23 cellular contexts compared by ENCODE assay signal in the genomic region with DNA sequence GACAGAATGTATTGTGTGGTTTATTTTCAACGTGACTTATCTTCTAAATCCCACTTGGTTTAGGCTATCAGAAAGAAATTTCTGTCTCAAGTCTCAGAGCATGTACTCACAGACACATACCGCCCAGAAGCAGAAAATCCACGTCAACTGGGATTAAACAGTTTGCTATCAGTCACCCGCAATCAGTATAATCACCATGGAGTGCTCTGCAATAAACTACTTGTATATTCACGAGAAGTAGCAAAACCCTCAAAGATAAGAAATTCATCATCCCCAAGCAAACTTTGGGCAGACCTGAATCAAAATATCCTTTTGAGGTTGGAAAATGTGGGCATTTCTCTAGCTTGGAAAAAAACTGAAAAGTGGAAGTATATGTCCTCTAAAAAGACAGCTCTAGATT.
DNase-seq lines count a peak whose midpoint lies in the region; ATAC-seq and TF ChIP-seq lines count a peak whose summit lies in the region.
"Had no signal": no experiment of that assay in that cellular context is flagged by ENCODE, and none has a peak within 500 bp of the region (broad histone marks: within the 10 kb centered on the region; RNA-seq: fewer than 3 reads in every experiment).

No MANE protein-coding gene starts in this region.

- H3K4me3 Mint-ChIP-seq in H9, result no peak overlapping the region
- H3K4me3 Mint-ChIP-seq: CD8-positive, alpha-beta T cell; HFFc6 had no signal

- no peak overlapping the region for H3K23ac ChIP-seq in mesendoderm (ENCODE audit: low read length)
- H3K23ac ChIP-seq in H9 (ENCODE audit: insufficient read length, low read depth, low read length), result no peak overlapping the region

- no peak overlapping the region for H2BK20ac ChIP-seq in H9 (ENCODE audit: low read depth, low read length, poor library complexity, severe bottlenecking)

- no peak overlapping the region for H2AFZ ChIP-seq in H9 (ENCODE audit: low read length)

- peaks cover 53% of the 10 kb centered on the region for H3K4me1 ChIP-seq in ectodermal cell (ENCODE audit: control insufficient read depth, insufficient read depth, low read length)
- peaks cover 12% of the 10 kb centered on the region for H3K4me1 ChIP-seq in mesendoderm (ENCODE audit: control insufficient read depth, low read depth, low read length)
- H3K4me1 ChIP-seq in H9 (ENCODE audit: insufficient read depth, low read length), result peaks cover 8% of the 10 kb centered on the region; the same call in 1 of the 2 replicates
- H3K4me1 ChIP-seq: Peyer's patch had no signal

- DNase-seq in DMS 273 (lab: John Stamatoyannopoulos, UW; ENCODE audit: unreplicated experiment) (peak; percentile 27), DMS 273 treated with DMSO at 0.1 percent for 48 hours (lab: John Stamatoyannopoulos, UW) (no peak), mesendoderm (no peak), H9 (no peak), midbrain (lab: John Stamatoyannopoulos, UW) (no peak), dorsolateral prefrontal cortex (no peak)
- DNase-seq: AML-193; C1 segment of cervical spinal cord; CD8-positive, alpha-beta T cell; GDM1; HFFc6; KBM-7; MM.1S; NCI-H1092; NCI-H1436; NCI-H187 treated with DMSO at 0.1 percent for 48 hours; NCI-H2107; NCI-H510A treated with DMSO at 0.1 percent for 48 hours; NCI-H748 treated with DMSO at 0.1 percent for 48 hours; Peyer's patch had no signal

- no peaks in the 10 kb centered on the region for H3K36me3 ChIP-seq in ectodermal cell (ENCODE audit: control insufficient read depth, insufficient read depth, low read length)
- no peaks in the 10 kb centered on the region for H3K36me3 ChIP-seq in mesendoderm (ENCODE audit: control insufficient read depth, insufficient read depth, low read length)
- H3K36me3 ChIP-seq: Peyer's patch had no signal

- H3K56ac ChIP-seq in mesendoderm (ENCODE audit: low read length), result no peak overlapping the region
- no peak overlapping the region for H3K56ac ChIP-seq in H9 (ENCODE audit: insufficient read length, low read depth, low read length)

- H3K27ac Mint-ChIP-seq in H9, result peak overlapping the region in 1 of 3 experiments; percentile 99; a peak in 3 of 7 replicates
- H3K27ac Mint-ChIP-seq: CD8-positive, alpha-beta T cell; HFFc6 had no signal

- intact Hi-C loops in dorsolateral prefrontal cortex (cut with DNase I), result loop anchor here in 1 of 2 donors (10.0 kb wide), 2 partner anchors 96 to 394 kb away; no protein-coding TSS in a partner anchor

- no peaks in the 10 kb centered on the region for H3K9me3 ChIP-seq in ectodermal cell (ENCODE audit: control insufficient read depth, low read length)
- no peaks in the 10 kb centered on the region for H3K9me3 ChIP-seq in H9 (ENCODE audit: control insufficient read depth, low read depth, low read length)
- H3K9me3 ChIP-seq: Peyer's patch had no signal

- H4K20me1 ChIP-seq in H9 (ENCODE audit: control insufficient read depth, insufficient read depth, insufficient read length), result no peaks in the 10 kb centered on the region

- H2BK120ac ChIP-seq in mesendoderm (ENCODE audit: low read depth, low read length), result no peak overlapping the region
- no peak overlapping the region for H2BK120ac ChIP-seq in H9 (ENCODE audit: low read depth, low read length, poor library complexity, severe bottlenecking)

- H3T11ph ChIP-seq in H9 (ENCODE audit: low read length), result no peak overlapping the region

- no peak overlapping the region for H2BK12ac ChIP-seq in H9 (ENCODE audit: insufficient read length, low read depth, low read length)

- H3K79me1 ChIP-seq in mesendoderm (ENCODE audit: low read length) (no peaks in the 10 kb centered on the region), H9 (ENCODE audit: insufficient read depth, low read depth, low read length, poor library complexity, severe bottlenecking) (no peaks in the 10 kb centered on the region)

- H3K9ac ChIP-seq in mesendoderm (ENCODE audit: low read length), result no peak overlapping the region
- no peak overlapping the region for H3K9ac ChIP-seq in H9 (ENCODE audit: extremely low read depth, insufficient read length, low read length)

- H3K4me2 ChIP-seq in mesendoderm (ENCODE audit: low read length), result no peak overlapping the region
- no peak overlapping the region for H3K4me2 ChIP-seq in H9 (ENCODE audit: insufficient read depth, insufficient read length, low read length)

- H3K4me3 ChIP-seq in ectodermal cell (ENCODE audit: insufficient read depth, low read depth, low read length) (no peak overlapping the region), mesendoderm (ENCODE audit: low read length) (no peak overlapping the region), dorsolateral prefrontal cortex (no peak overlapping the region)
- H3K4me3 ChIP-seq: Peyer's patch had no signal

- H2BK15ac ChIP-seq in mesendoderm (replicated peaks; ENCODE audit: low read depth) (no peak overlapping the region), H9 (ENCODE audit: low read depth, low read length) (no peak overlapping the region)

- H3K27me3 ChIP-seq in ectodermal cell (ENCODE audit: control insufficient read depth, insufficient read depth, low read length, poor library complexity, severe bottlenecking), result no peaks in the 10 kb centered on the region
- no peaks in the 10 kb centered on the region for H3K27me3 ChIP-seq in mesendoderm (ENCODE audit: insufficient read depth, low read length, poor library complexity)
- H3K27me3 ChIP-seq in H9 (ENCODE audit: insufficient read depth, low read length), result no peaks in the 10 kb centered on the region
- H3K27me3 ChIP-seq in dorsolateral prefrontal cortex, result peaks cover 0 to 6% (median 0%) of the 10 kb centered on the region in 45 donors
- H3K27me3 ChIP-seq: Peyer's patch had no signal

- no peak for ATAC-seq in GM21390 (IDR thresholded peaks at IDR 0.05; ENCODE audit: unreplicated experiment)
- ATAC-seq: CD8-positive, alpha-beta T cell had no signal

- TF ChIP-seq CTCF in H9 (conservative IDR thresholded peaks at IDR 0.05) (no peak), dorsolateral prefrontal cortex (IDR thresholded peaks at IDR 0.05 in 54 of 56, conservative IDR thresholded peaks at IDR 0.05 in 2 of 56; ENCODE audit: low read depth in 1 of 56, partially characterized antibody in 56 of 56) (no peak)

- peak overlapping the region; percentile 40 for H4K8ac ChIP-seq in mesendoderm (ENCODE audit: low read depth, low read length)
- H4K8ac ChIP-seq in H9 (replicated peaks; ENCODE audit: insufficient read length, low read depth, low read length), result no peak overlapping the region

- 0 out of 7 replicates have a peak, but pooled peaks cover 0 to 3% (median 0%) of the 10 kb centered on the region in 3 experiments for H3K36me3 Mint-ChIP-seq in H9 (ENCODE audit: insufficient read depth in 1 of 3, low read depth in 3 of 3)
- H3K36me3 Mint-ChIP-seq: CD8-positive, alpha-beta T cell had no signal

- H3K9me3 Mint-ChIP-seq in H9, result no peaks in the 10 kb centered on the region
- H3K9me3 Mint-ChIP-seq: CD8-positive, alpha-beta T cell had no signal

- H4K5ac ChIP-seq in mesendoderm (ENCODE audit: low read length) (no peak overlapping the region), H9 (ENCODE audit: insufficient read length, low read depth, low read length) (no peak overlapping the region)

- no peak overlapping the region for H3K18ac ChIP-seq in mesendoderm (ENCODE audit: low read length)
- H3K18ac ChIP-seq in H9 (ENCODE audit: insufficient read length, low read depth, low read length), result no peak overlapping the region

- no peak overlapping the region for H4K91ac ChIP-seq in H9 (ENCODE audit: insufficient read length, low read depth, low read length)

- H3K23me2 ChIP-seq in H9 (ENCODE audit: insufficient read length, low read depth, low read length, poor library complexity, severe bottlenecking), result no peaks in the 10 kb centered on the region

- H3K4ac ChIP-seq in mesendoderm (ENCODE audit: low read depth, low read length), result no peak overlapping the region
- H3K4ac ChIP-seq in H9 (ENCODE audit: low read depth, low read length), result no peak overlapping the region

- H3K4me1 Mint-ChIP-seq in H9, result peaks cover 66 to 75% of the 10 kb centered on the region in 2 experiments

- no peaks in the 10 kb centered on the region for H3K27me3 Mint-ChIP-seq in H9 (ENCODE audit: low read depth)

- H3K27ac ChIP-seq in ectodermal cell (ENCODE audit: insufficient read depth, low read depth, low read length, poor library complexity, severe bottlenecking) (peak overlapping the region; percentile 91), mesendoderm (ENCODE audit: low read depth, low read length) (no peak overlapping the region), H9 (ENCODE audit: insufficient read length, low read depth, low read length) (no peak overlapping the region), dorsolateral prefrontal cortex (no peak overlapping the region)
- H3K27ac ChIP-seq: 22Rv1, Peyer's patch had no signal

- H2AK5ac ChIP-seq in mesendoderm (ENCODE audit: low read length) (no peak overlapping the region), H9 (ENCODE audit: insufficient read length, low read length) (no peak overlapping the region)

- no peak overlapping the region for H3K14ac ChIP-seq in H9 (ENCODE audit: insufficient read depth, low read length)

- H2BK5ac ChIP-seq in mesendoderm (ENCODE audit: low read length), result no peak overlapping the region
- no peak overlapping the region for H2BK5ac ChIP-seq in H9 (ENCODE audit: insufficient read length, low read length)

- H3K79me2 ChIP-seq in mesendoderm (ENCODE audit: control insufficient read depth, insufficient read depth, low read length) (no peaks in the 10 kb centered on the region), H9 (ENCODE audit: insufficient read depth, low read length) (no peaks in the 10 kb centered on the region)

- whole genome bisulfite sequencing in ectodermal cell, 2 experiments, result 76 to 81% methylated on average over 5 of the region's 5 CpGs
- no CpG with 5 or more reads among the region's 5 CpGs for WGBS in mesendoderm (ENCODE audit: extremely low coverage, insufficient coverage, low lambda C conversion rate)
- WGBS in H9 (ENCODE audit: extremely low coverage, insufficient read length, low lambda C conversion rate), result no CpG with 5 or more reads among the region's 5 CpGs
